In the genomic region with DNA sequence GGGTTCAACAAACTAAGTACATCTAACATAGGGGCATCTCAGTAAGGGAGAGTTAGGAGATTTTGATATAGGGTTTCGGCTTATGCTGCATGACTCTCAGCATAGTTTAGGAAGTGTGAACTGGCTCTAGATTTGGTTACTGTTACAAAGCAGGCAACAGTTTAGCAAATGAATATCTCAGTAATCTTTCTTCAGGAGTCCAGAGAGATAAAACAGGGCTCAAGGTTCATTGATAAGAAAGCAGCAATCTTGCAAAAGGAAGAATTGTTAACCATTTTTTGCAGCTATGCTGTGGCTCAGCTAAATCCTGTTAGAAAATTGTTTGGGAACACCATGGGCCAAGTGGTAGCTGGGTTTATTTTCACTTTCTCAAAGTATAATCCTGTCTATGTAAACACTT, we compare ENCODE assay signal across 20 cellular contexts.
"Had no signal": no experiment of that assay in that cellular context is flagged by ENCODE, and none has a peak within 500 bp of the region (broad histone marks: within the 10 kb centered on the region; RNA-seq: fewer than 3 reads in every experiment).

No MANE protein-coding gene starts in this region.

- H3K36me3 Mint-ChIP-seq: naive B cell; natural killer cell treated with Interleukin-12 subunit alpha and Interleukin-12 subunit beta and Interleukin-15 and Interleukin-18, amount 100 ng/mL, for 72 hours; stimulated activated effector memory CD8-positive, alpha-beta T cell treated with anti-CD3 and anti-CD28 coated beads, Interleukin-12 subunit alpha, Interleukin-12 subunit beta, amount 100 ng/mL, for 72 hours had no signal

- H3K27ac Mint-ChIP-seq: naive B cell; natural killer cell treated with Interleukin-12 subunit alpha and Interleukin-12 subunit beta and Interleukin-15 and Interleukin-18, amount 100 ng/mL, for 72 hours; stimulated activated effector memory CD8-positive, alpha-beta T cell treated with anti-CD3 and anti-CD28 coated beads, Interleukin-12 subunit alpha, Interleukin-12 subunit beta, amount 100 ng/mL, for 72 hours had no signal

- H3K9me3 Mint-ChIP-seq: neural crest cell had no signal

- FAIRE-seq: colon, frontal cortex had no signal

- DNase-seq: dorsolateral prefrontal cortex; effector CD4-positive, alpha-beta T cell; kidney; left lung; naive B cell; right lobe of liver; stimulated activated CD4-positive, alpha-beta T cell treated with anti-CD3 and anti-CD28 coated beads, Interleukin-2, amount 100 ng/mL, for 24 hours; stimulated activated CD4-positive, alpha-beta T cell treated with anti-CD3 and anti-CD28 coated beads, Interleukin-4, amount 100 ng/mL, for 24 hours; stimulated activated naive CD4-positive, alpha-beta T cell treated with Interleukin-2 at 50 U/mL for 16 hours; stomach; thyroid gland; trophoblast cell had no signal

- H3K79me2 ChIP-seq: parathyroid adenoma had no signal

- H2AFZ ChIP-seq: parathyroid adenoma had no signal

- H3K9ac ChIP-seq: parathyroid adenoma had no signal

- H3K36me3 ChIP-seq: left lung, right lobe of liver, stomach, thyroid gland, vagina had no signal

- ATAC-seq: left lung; natural killer cell treated with Interleukin-12 subunit alpha and Interleukin-12 subunit beta and Interleukin-15 and Interleukin-18, amount 100 ng/mL, for 72 hours; stimulated activated effector memory CD8-positive, alpha-beta T cell treated with anti-CD3 and anti-CD28 coated beads, Interleukin-12 subunit alpha, Interleukin-12 subunit beta, amount 100 ng/mL, for 72 hours had no signal

- H3K4me3 Mint-ChIP-seq: naive B cell; natural killer cell treated with Interleukin-12 subunit alpha and Interleukin-12 subunit beta and Interleukin-15 and Interleukin-18, amount 100 ng/mL, for 72 hours; neural crest cell; stimulated activated effector memory CD8-positive, alpha-beta T cell treated with anti-CD3 and anti-CD28 coated beads, Interleukin-12 subunit alpha, Interleukin-12 subunit beta, amount 100 ng/mL, for 72 hours had no signal

- H3K27me3 ChIP-seq: dorsolateral prefrontal cortex, left lung, right lobe of liver, stomach, thyroid gland, vagina had no signal

- H3K27me3 Mint-ChIP-seq: naive B cell; natural killer cell treated with Interleukin-12 subunit alpha and Interleukin-12 subunit beta and Interleukin-15 and Interleukin-18, amount 100 ng/mL, for 72 hours; progenitor cell of endocrine pancreas had no signal

- H3K9me3 ChIP-seq: left lung, right lobe of liver, stomach, thyroid gland, vagina had no signal

- H3K4me3 ChIP-seq: dorsolateral prefrontal cortex, left lung, right lobe of liver, stomach, thyroid gland, vagina had no signal

- H3K27ac ChIP-seq: dorsolateral prefrontal cortex, left lung, parathyroid adenoma, right lobe of liver, stomach, thyroid gland, vagina had no signal

- H3K4me1 Mint-ChIP-seq: naive B cell; neural crest cell; stimulated activated effector memory CD8-positive, alpha-beta T cell treated with anti-CD3 and anti-CD28 coated beads, Interleukin-12 subunit alpha, Interleukin-12 subunit beta, amount 100 ng/mL, for 72 hours had no signal

- H3K4me1 ChIP-seq: left lung, parathyroid adenoma, thyroid gland, vagina had no signal
